1 cellular context compared by ENCODE assay signal in genomic region chr6:88891135-88891845, GRCh38.
TF ChIP-seq lines count a peak whose summit lies in the region.

No MANE protein-coding gene starts in this region.

TF ChIP-seq in K562, 482 proteins besides CTCF, POLR2A, EP300 and RAD21 (continued from another document):
- no peak for TF ChIP-seq ZBTB12 (CRISPR knock-in tag; IDR thresholded peaks at IDR 0.05)
- TF ChIP-seq DNMT1 (IDR thresholded peaks at IDR 0.05) = no peak
- TF ChIP-seq ZNF511 (CRISPR knock-in tag; IDR thresholded peaks at IDR 0.05) = no peak
- TF ChIP-seq CBFA2T3 (IDR thresholded peaks at IDR 0.05) = peak; percentile 78
- no peak for TF ChIP-seq ZKSCAN3 (CRISPR knock-in tag; IDR thresholded peaks at IDR 0.05)
- TF ChIP-seq PML (IDR thresholded peaks at IDR 0.05; ENCODE audit: low read length) = peak; percentile 58; the same call in 1 of the 2 replicates
- TF ChIP-seq NR1H2 (CRISPR knock-in tag; IDR thresholded peaks at IDR 0.05) = no peak
- TF ChIP-seq, protein P1, sequence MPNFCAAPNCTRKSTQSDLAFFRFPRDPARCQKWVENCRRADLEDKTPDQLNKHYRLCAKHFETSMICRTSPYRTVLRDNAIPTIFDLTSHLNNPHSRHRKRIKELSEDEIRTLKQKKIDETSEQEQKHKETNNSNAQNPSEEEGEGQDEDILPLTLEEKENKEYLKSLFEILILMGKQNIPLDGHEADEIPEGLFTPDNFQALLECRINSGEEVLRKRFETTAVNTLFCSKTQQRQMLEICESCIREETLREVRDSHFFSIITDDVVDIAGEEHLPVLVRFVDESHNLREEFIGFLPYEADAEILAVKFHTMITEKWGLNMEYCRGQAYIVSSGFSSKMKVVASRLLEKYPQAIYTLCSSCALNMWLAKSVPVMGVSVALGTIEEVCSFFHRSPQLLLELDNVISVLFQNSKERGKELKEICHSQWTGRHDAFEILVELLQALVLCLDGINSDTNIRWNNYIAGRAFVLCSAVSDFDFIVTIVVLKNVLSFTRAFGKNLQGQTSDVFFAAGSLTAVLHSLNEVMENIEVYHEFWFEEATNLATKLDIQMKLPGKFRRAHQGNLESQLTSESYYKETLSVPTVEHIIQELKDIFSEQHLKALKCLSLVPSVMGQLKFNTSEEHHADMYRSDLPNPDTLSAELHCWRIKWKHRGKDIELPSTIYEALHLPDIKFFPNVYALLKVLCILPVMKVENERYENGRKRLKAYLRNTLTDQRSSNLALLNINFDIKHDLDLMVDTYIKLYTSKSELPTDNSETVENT (CRISPR knock-in tag; IDR thresholded peaks at IDR 0.05) = no peak
- peak; percentile 64; the same call in 1 of the 2 replicates for TF ChIP-seq MTA2 (IDR thresholded peaks at IDR 0.05; ENCODE audit: low read depth)
- TF ChIP-seq TEAD4 (IDR thresholded peaks at IDR 0.05; ENCODE audit: low read length) = peak; percentile 88
- no peak for TF ChIP-seq TEAD4 (CRISPR knock-in tag; IDR thresholded peaks at IDR 0.05; ENCODE audit: borderline replicate concordance)
- peak; percentile 55; the same call in 1 of the 2 replicates for TF ChIP-seq C11orf30 (IDR thresholded peaks at IDR 0.05; ENCODE audit: low read depth)
- peak; percentile 78 for TF ChIP-seq SMARCE1 (IDR thresholded peaks at IDR 0.05)
- TF ChIP-seq DACH1 (IDR thresholded peaks at IDR 0.05; ENCODE audit: partially characterized antibody) = peak; percentile 70
- no peak for TF ChIP-seq NRF1 (conservative IDR thresholded peaks at IDR 0.05 in 1 of 2, IDR thresholded peaks at IDR 0.05 in 1 of 2)
- no peak for TF ChIP-seq FOXP4 (CRISPR knock-in tag; IDR thresholded peaks at IDR 0.05; ENCODE audit: borderline replicate concordance)
